Comparison of ENCODE assay signal across 16 cellular contexts in genomic region chr19:5567971-5568407, GRCh38. TPM values are rescaled to one million over a fixed set of nuclear protein-coding genes. Genes with fewer than 3 reads are reported as not detected.
DNase-seq lines count a peak whose midpoint lies in the region; ATAC-seq and TF ChIP-seq lines count a peak whose summit lies in the region.
"Had no signal": no experiment of that assay in that cellular context is flagged by ENCODE, and none has a peak within 500 bp of the region (broad histone marks: within the 10 kb centered on the region; RNA-seq: fewer than 3 reads in every experiment).

No MANE protein-coding gene starts in this region.

- no peak overlapping the region for H4K8ac ChIP-seq in H9 (replicated peaks; ENCODE audit: insufficient read length, low read depth, low read length)

- no peaks in the 10 kb centered on the region for H3K23me2 ChIP-seq in H9 (ENCODE audit: insufficient read length, low read depth, low read length, poor library complexity, severe bottlenecking)

- H3K9ac ChIP-seq in H9 (ENCODE audit: extremely low read depth, insufficient read length, low read length) (no peak overlapping the region), skeletal muscle satellite cell (ENCODE audit: low read depth, low read length) (no peak overlapping the region), GM23248 (no peak overlapping the region)
- H3K9ac ChIP-seq: BLaER1 had no signal

- no peaks in the 10 kb centered on the region for H3K79me1 ChIP-seq in H9 (ENCODE audit: insufficient read depth, low read depth, low read length, poor library complexity, severe bottlenecking)

- no peak overlapping the region for H3K27ac Mint-ChIP-seq in H9
- no peak overlapping the region for H3K27ac Mint-ChIP-seq in activated naive CD4-positive, alpha-beta T cell treated with anti-CD3 and anti-CD28 coated beads, Interleukin-2, amount 10 ng/mL, durations not matched to agents 7 days and 5 days

- TF ChIP-seq CTCF in H9 (conservative IDR thresholded peaks at IDR 0.05) (no peak), RWPE2 (IDR thresholded peaks at IDR 0.05; ENCODE audit: poor library complexity, severe bottlenecking) (no peak)

- H3K36me3 ChIP-seq in RWPE2 (ENCODE audit: low read depth) (no peaks in the 10 kb centered on the region), skeletal muscle satellite cell (ENCODE audit: insufficient read depth, low read length) (no peaks in the 10 kb centered on the region), GM23248 (ENCODE audit: low read depth) (no peaks in the 10 kb centered on the region)
- H3K36me3 ChIP-seq: BLaER1, ovary had no signal

- no peak overlapping the region for H2AK5ac ChIP-seq in H9 (ENCODE audit: insufficient read length, low read length)

- H3K9me3 Mint-ChIP-seq in H9: peaks cover 3 to 5% of the 10 kb centered on the region in 2 experiments; a peak in 3 of 5 replicates
- no peaks in the 10 kb centered on the region for H3K9me3 Mint-ChIP-seq in activated naive CD4-positive, alpha-beta T cell treated with anti-CD3 and anti-CD28 coated beads, Interleukin-2, amount 10 ng/mL, durations not matched to agents 7 days and 5 days

- in situ Hi-C loops in GM23248 (cut with MboI): no loop called here

- no peak overlapping the region for H2AFZ ChIP-seq in H9 (ENCODE audit: low read length)
- H2AFZ ChIP-seq in GM23248: no peak overlapping the region

- H2BK20ac ChIP-seq in H9 (ENCODE audit: low read depth, low read length, poor library complexity, severe bottlenecking): no peak overlapping the region

- no peak overlapping the region for H2BK5ac ChIP-seq in H9 (ENCODE audit: insufficient read length, low read length)

- no peak overlapping the region for H4K5ac ChIP-seq in H9 (ENCODE audit: insufficient read length, low read depth, low read length)

- peaks cover 15% of the 10 kb centered on the region; the same call in 1 of the 2 replicates for H3K27me3 ChIP-seq in H9 (ENCODE audit: insufficient read depth, low read length)
- H3K27me3 ChIP-seq in RWPE2 (ENCODE audit: insufficient read depth, poor library complexity, severe bottlenecking): peaks cover 14% of the 10 kb centered on the region
- H3K27me3 ChIP-seq in skeletal muscle satellite cell (ENCODE audit: control insufficient read depth, insufficient read depth, low read length): peaks cover 42% of the 10 kb centered on the region
- H3K27me3 ChIP-seq in GM23248 (replicated peaks; ENCODE audit: insufficient read depth): peaks cover 20% of the 10 kb centered on the region
- H3K27me3 ChIP-seq: BLaER1, ovary, testis had no signal

- no peak overlapping the region for H3T11ph ChIP-seq in H9 (ENCODE audit: low read length)

- DNase-seq in H9 (no peak), RWPE2 (ENCODE audit: low spot score) (no peak), NCI-H82 (lab: John Stamatoyannopoulos, UW) (no peak), amniotic stem cell (lab: John Stamatoyannopoulos, UW) (no peak), GM23248 (no peak)
- DNase-seq in activated naive CD4-positive, alpha-beta T cell treated with anti-CD3 and anti-CD28 coated beads, Interleukin-2, amount 10 ng/mL, durations not matched to agents 7 days and 5 days: no peak
- DNase-seq: DMS53, GOT3, midbrain, NCI-H446 treated with DMSO at 0.1 percent for 48 hours, ovary, testis had no signal

- ATAC-seq in RWPE2 (ENCODE audit: low read depth): no peak
- ATAC-seq: K562 had no signal

- no peak overlapping the region for H3K56ac ChIP-seq in H9 (ENCODE audit: insufficient read length, low read depth, low read length)

- CTCF ChIA-PET in activated naive CD4-positive, alpha-beta T cell treated with anti-CD3 and anti-CD28 coated beads, Interleukin-2, amount 10 ng/mL, durations not matched to agents 7 days and 5 days (lab: Charles Lee): interaction anchor here (1.5 kb wide), 1 partner anchor 20 kb away, joined by 3 read pairs; no protein-coding TSS in a partner anchor

- no peaks in the 10 kb centered on the region for H3K36me3 Mint-ChIP-seq in H9 (ENCODE audit: insufficient read depth in 1 of 3, low read depth in 3 of 3)
- no peaks in the 10 kb centered on the region for H3K36me3 Mint-ChIP-seq in activated naive CD4-positive, alpha-beta T cell treated with anti-CD3 and anti-CD28 coated beads, Interleukin-2, amount 10 ng/mL, durations not matched to agents 7 days and 5 days

- no peak overlapping the region for H3K23ac ChIP-seq in H9 (ENCODE audit: insufficient read length, low read depth, low read length)

- no peak overlapping the region for H4K91ac ChIP-seq in H9 (ENCODE audit: insufficient read length, low read depth, low read length)

- peak overlapping the region; percentile 49 to 75 for H3K4me3 Mint-ChIP-seq in H9
- H3K4me3 Mint-ChIP-seq in activated naive CD4-positive, alpha-beta T cell treated with anti-CD3 and anti-CD28 coated beads, Interleukin-2, amount 10 ng/mL, durations not matched to agents 7 days and 5 days: no peak overlapping the region

- no peaks in the 10 kb centered on the region; the same call in 1 of the 2 replicates for H3K4me1 ChIP-seq in H9 (ENCODE audit: insufficient read depth, low read length)
- no peaks in the 10 kb centered on the region for H3K4me1 ChIP-seq in RWPE2 (ENCODE audit: insufficient read depth, poor library complexity, severe bottlenecking)
- H3K4me1 ChIP-seq in skeletal muscle satellite cell (ENCODE audit: control insufficient read depth, insufficient read depth, low read length): no peaks in the 10 kb centered on the region
- no peaks in the 10 kb centered on the region for H3K4me1 ChIP-seq in GM23248 (ENCODE audit: insufficient read depth)
- H3K4me1 ChIP-seq: testis had no signal

- H3K4me1 Mint-ChIP-seq in H9: no peaks in the 10 kb centered on the region
- H3K4me1 Mint-ChIP-seq in activated naive CD4-positive, alpha-beta T cell treated with anti-CD3 and anti-CD28 coated beads, Interleukin-2, amount 10 ng/mL, durations not matched to agents 7 days and 5 days: no peaks in the 10 kb centered on the region

- no peak overlapping the region for H2BK12ac ChIP-seq in H9 (ENCODE audit: insufficient read length, low read depth, low read length)

- no peak overlapping the region; the same call in 1 of the 2 replicates for H3K14ac ChIP-seq in H9 (ENCODE audit: insufficient read depth, low read length)

- H3K9me2 ChIP-seq in GM23248 (ENCODE audit: insufficient read depth): no peaks in the 10 kb centered on the region

- H3K4me2 ChIP-seq in H9 (ENCODE audit: insufficient read depth, insufficient read length, low read length) (peak overlapping the region; percentile 32), skeletal muscle satellite cell (ENCODE audit: low read length) (peak overlapping the region; percentile 49), GM23248 (ENCODE audit: unreplicated experiment) (no peak overlapping the region)
- H3K4me2 ChIP-seq: BLaER1 had no signal

- H3K27ac ChIP-seq in H9 (ENCODE audit: insufficient read length, low read depth, low read length): no peak overlapping the region
- no peak overlapping the region for H3K27ac ChIP-seq in RWPE2 (ENCODE audit: poor library complexity, severe bottlenecking)
- no peak overlapping the region for H3K27ac ChIP-seq in GM23248
- H3K27ac ChIP-seq: BLaER1, ovary, testis had no signal

- no peaks in the 10 kb centered on the region for H3F3A ChIP-seq in GM23248 (ENCODE audit: insufficient read depth)

- H3K18ac ChIP-seq in H9 (ENCODE audit: insufficient read length, low read depth, low read length): peak overlapping the region; percentile 42

- no peaks in the 10 kb centered on the region for H4K20me1 ChIP-seq in H9 (ENCODE audit: control insufficient read depth, insufficient read depth, insufficient read length)
- H4K20me1 ChIP-seq in GM23248 (ENCODE audit: insufficient read depth): no peaks in the 10 kb centered on the region
- H4K20me1 ChIP-seq: BLaER1 had no signal

- H3K9me3 ChIP-seq in H9 (ENCODE audit: control insufficient read depth, low read depth, low read length) (no peaks in the 10 kb centered on the region), RWPE2 (ENCODE audit: severe bottlenecking) (no peaks in the 10 kb centered on the region), skeletal muscle satellite cell (replicated peaks; ENCODE audit: low read length) (no peaks in the 10 kb centered on the region), GM23248 (ENCODE audit: low read depth) (no peaks in the 10 kb centered on the region)
- H3K9me3 ChIP-seq: BLaER1, ovary, testis had no signal

- H3K79me2 ChIP-seq in H9 (ENCODE audit: insufficient read depth, low read length) (no peaks in the 10 kb centered on the region), GM23248 (ENCODE audit: insufficient read depth) (no peaks in the 10 kb centered on the region)

- H3K27me3 Mint-ChIP-seq in H9 (ENCODE audit: low read depth): peaks cover 35% of the 10 kb centered on the region
- H3K27me3 Mint-ChIP-seq in activated naive CD4-positive, alpha-beta T cell treated with anti-CD3 and anti-CD28 coated beads, Interleukin-2, amount 10 ng/mL, durations not matched to agents 7 days and 5 days: peaks cover 1% of the 10 kb centered on the region

- H2BK15ac ChIP-seq in H9 (ENCODE audit: low read depth, low read length): no peak overlapping the region

- WGBS in H9 (ENCODE audit: extremely low coverage, insufficient read length, low lambda C conversion rate): no CpG with 5 or more reads among the region's 39 CpGs
- WGBS in GM23248 (ENCODE audit: low coverage in 1 of 2, low lambda C conversion rate in 2 of 2, missing lambda C conversion rate in 2 of 2), 2 experiments: 26 to 48% methylated on average over 18 to 39 of the region's 39 CpGs

- H2BK120ac ChIP-seq in H9 (ENCODE audit: low read depth, low read length, poor library complexity, severe bottlenecking): no peak overlapping the region

- peak overlapping the region; percentile 17 for H3K4me3 ChIP-seq in RWPE2 (ENCODE audit: severe bottlenecking)
- H3K4me3 ChIP-seq in iPS-11a (ENCODE audit: low read depth, low read length): peak overlapping the region; percentile 13
- no peak overlapping the region for H3K4me3 ChIP-seq in skeletal muscle satellite cell (ENCODE audit: low read length)
- no peak overlapping the region for H3K4me3 ChIP-seq in GM23248
- H3K4me3 ChIP-seq: BLaER1, K562, ovary had no signal

- H3K4ac ChIP-seq in H9 (ENCODE audit: low read depth, low read length): no peak overlapping the region

RNA-seq across cellular contexts. Expression of gene TINCR, which starts 0.2 kb away (rescaled TPM):
- 0.17 and 0.18 TPM in 2 replicates for total RNA-seq in H9 (2021)
- total RNA-seq in skeletal muscle satellite cell (2012; rRNA removed): 0.44 TPM in 1 of 2 replicates, not detected in the other
- total RNA-seq in GM23248 (2014; rRNA removed; shearing (Covaris generic)): 1.6 TPM in 1 of 2 replicates, not detected in the other
- polyA plus RNA-seq in GM23248 (2016; fragmentation: Nextera tagmentation; extraction: Ambion mirVana): 0.19 TPM in 1 of 2 replicates, not detected in the other

RNA-seq across cellular contexts. Expression of gene SAFB2, which starts 54.6 kb away (rescaled TPM):
- total RNA-seq in H9 (2021): 70.3 and 76.1 TPM in 2 replicates
- 22.7 and 31.9 TPM in 2 replicates for total RNA-seq in skeletal muscle satellite cell (2012; rRNA removed)
- 17.6 and 24.2 TPM in 2 replicates for total RNA-seq in GM23248 (2014; rRNA removed; shearing (Covaris generic))
- 32.4 and 37.2 TPM in 2 replicates for polyA plus RNA-seq in GM23248 (2016; fragmentation: Nextera tagmentation; extraction: Ambion mirVana)

RNA-seq across cellular contexts. Expression of gene SAFB, which starts 54.9 kb away (rescaled TPM):
- total RNA-seq in H9 (2021): 107 and 110 TPM in 2 replicates
- 36.2 and 37.4 TPM in 2 replicates for total RNA-seq in skeletal muscle satellite cell (2012; rRNA removed)
- total RNA-seq in GM23248 (2014; rRNA removed; shearing (Covaris generic)): 28.6 and 36.5 TPM in 2 replicates
- polyA plus RNA-seq in GM23248 (2016; fragmentation: Nextera tagmentation; extraction: Ambion mirVana): 49.1 and 49.4 TPM in 2 replicates

Comparison
In these comparisons a context has a peak if more than half of its experiments do, and no peak if none do; other contexts are left out.
1. H3K4me3 ChIP-seq: peak in RWPE2 (single experiment) and iPS-11a (single experiment); none in skeletal muscle satellite cell (single experiment) and GM23248 (single experiment).